Comparison of ENCODE assay signal across 14 cellular contexts in the genomic region with DNA sequence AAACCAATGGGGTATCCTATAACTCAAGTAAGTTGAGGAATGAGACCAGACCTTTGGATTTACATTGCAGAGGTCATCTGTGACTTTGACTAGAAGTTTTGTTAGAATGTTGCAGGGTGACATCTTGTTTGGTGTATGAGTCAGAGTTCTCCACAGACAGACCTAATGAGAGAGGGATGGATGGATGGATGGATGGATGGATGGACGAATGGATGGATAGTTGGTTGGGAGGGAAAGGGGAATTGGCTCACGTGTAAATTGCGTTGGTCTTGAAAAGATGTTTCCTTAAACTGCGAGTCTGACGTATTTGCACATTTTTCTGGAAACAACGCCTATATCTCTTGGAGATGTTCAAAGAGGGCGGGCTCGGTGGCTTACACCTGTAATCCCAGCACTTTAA. TPM values are rescaled to one million over a fixed set of nuclear protein-coding genes. Genes with fewer than 3 reads are reported as not detected.
DNase-seq lines count a peak whose midpoint lies in the region; ATAC-seq and TF ChIP-seq lines count a peak whose summit lies in the region.
"Had no signal": no experiment of that assay in that cellular context is flagged by ENCODE, and none has a peak within 500 bp of the region (broad histone marks: within the 10 kb centered on the region; RNA-seq: fewer than 3 reads in every experiment).

No MANE protein-coding gene starts in this region.

- no peak for TF ChIP-seq CTCF in glutamatergic neuron (IDR thresholded peaks at IDR 0.05; ENCODE audit: partially characterized antibody, unreplicated experiment)
- no peak for TF ChIP-seq CTCF in smooth muscle cell (IDR thresholded peaks at IDR 0.05; ENCODE audit: borderline replicate concordance, insufficient read depth, poor library complexity, severe bottlenecking)

- 92% methylated on average over 8 of the region's 8 CpGs for WGBS in smooth muscle cell (ENCODE audit: low lambda C conversion rate)

- ATAC-seq in T-helper 17 cell, result no peak
- ATAC-seq in HG02798 (IDR thresholded peaks at IDR 0.05; ENCODE audit: poor library complexity, unreplicated experiment), result no peak
- ATAC-seq in HG02759 (IDR thresholded peaks at IDR 0.05; ENCODE audit: unreplicated experiment), result no peak

- H3K27ac Mint-ChIP-seq in activated naive CD4-positive, alpha-beta T cell treated with anti-CD3 and anti-CD28 coated beads, Interleukin-2, amount 10 ng/mL, durations not matched to agents 7 days and 5 days, result peak overlapping the region; percentile 71
- peak overlapping the region; percentile 46 for H3K27ac Mint-ChIP-seq in T-helper 17 cell
- no peak overlapping the region for H3K27ac Mint-ChIP-seq in glutamatergic neuron (ENCODE audit: unreplicated experiment)

- H3K9ac ChIP-seq in smooth muscle cell (ENCODE audit: low read depth), result no peak overlapping the region

- H3K36me3 ChIP-seq in smooth muscle cell (ENCODE audit: low read depth), result no peaks in the 10 kb centered on the region

- DNase-seq in activated naive CD4-positive, alpha-beta T cell treated with anti-CD3 and anti-CD28 coated beads, Interleukin-2, amount 10 ng/mL, durations not matched to agents 7 days and 5 days, result no peak
- DNase-seq in activated naive CD4-positive, alpha-beta T cell treated with anti-CD3 and anti-CD28 coated beads, Interleukin-2, amount 50 U/mL, for 16 hours, result no peak
- DNase-seq in T-helper 17 cell (no peak), glutamatergic neuron (no peak), smooth muscle cell (lab: John Stamatoyannopoulos, UW; ENCODE audit: unreplicated experiment) (no peak)
- DNase-seq in stimulated activated CD8-positive, alpha-beta memory T cell treated with anti-CD3 and anti-CD28 coated beads, Interleukin-4, amount 100 ng/mL, for 48 hours, result no peak
- DNase-seq: activated CD4-positive, CD25-positive, alpha-beta regulatory T cell; effector CD8-positive, alpha-beta T cell; NCI-H2227 treated with DMSO at 0.1 percent for 48 hours; NK-92 treated with Interleukin-12 subunit alpha and Interleukin-12 subunit beta, amount 100 ng/mL, for 24 hours had no signal

- H2AFZ ChIP-seq in smooth muscle cell (ENCODE audit: low read depth), result peak overlapping the region; percentile 92

- H3K4me1 Mint-ChIP-seq in activated naive CD4-positive, alpha-beta T cell treated with anti-CD3 and anti-CD28 coated beads, Interleukin-2, amount 10 ng/mL, durations not matched to agents 7 days and 5 days, result peaks cover 25% of the 10 kb centered on the region
- H3K4me1 Mint-ChIP-seq in T-helper 17 cell, result peaks cover 19% of the 10 kb centered on the region
- peaks cover 6% of the 10 kb centered on the region for H3K4me1 Mint-ChIP-seq in glutamatergic neuron (ENCODE audit: low read depth, unreplicated experiment)

- H3K27ac ChIP-seq in smooth muscle cell (ENCODE audit: low read depth), result no peak overlapping the region

- H3K4me2 ChIP-seq in smooth muscle cell, result no peak overlapping the region

- H3K4me3 ChIP-seq in smooth muscle cell, result no peak overlapping the region
- H3K4me3 ChIP-seq: lung had no signal

- no peaks in the 10 kb centered on the region for H3K27me3 ChIP-seq in smooth muscle cell (ENCODE audit: low read depth)
- H3K27me3 ChIP-seq: heart right ventricle had no signal

- no peaks in the 10 kb centered on the region for H3K9me3 Mint-ChIP-seq in activated naive CD4-positive, alpha-beta T cell treated with anti-CD3 and anti-CD28 coated beads, Interleukin-2, amount 10 ng/mL, durations not matched to agents 7 days and 5 days
- peaks cover 6% of the 10 kb centered on the region for H3K9me3 Mint-ChIP-seq in glutamatergic neuron (ENCODE audit: unreplicated experiment)

- peaks cover 3% of the 10 kb centered on the region for H3K36me3 Mint-ChIP-seq in activated naive CD4-positive, alpha-beta T cell treated with anti-CD3 and anti-CD28 coated beads, Interleukin-2, amount 10 ng/mL, durations not matched to agents 7 days and 5 days
- no peaks in the 10 kb centered on the region for H3K36me3 Mint-ChIP-seq in T-helper 17 cell (ENCODE audit: low read depth)
- no peaks in the 10 kb centered on the region for H3K36me3 Mint-ChIP-seq in glutamatergic neuron (ENCODE audit: unreplicated experiment)

- H3K79me2 ChIP-seq in smooth muscle cell (ENCODE audit: low read depth), result peaks cover 12% of the 10 kb centered on the region

- peaks cover 4% of the 10 kb centered on the region for H3K27me3 Mint-ChIP-seq in activated naive CD4-positive, alpha-beta T cell treated with anti-CD3 and anti-CD28 coated beads, Interleukin-2, amount 10 ng/mL, durations not matched to agents 7 days and 5 days
- H3K27me3 Mint-ChIP-seq in T-helper 17 cell (no peaks in the 10 kb centered on the region), glutamatergic neuron (ENCODE audit: unreplicated experiment) (peaks cover 7% of the 10 kb centered on the region)

- CTCF ChIA-PET in activated naive CD4-positive, alpha-beta T cell treated with anti-CD3 and anti-CD28 coated beads, Interleukin-2, amount 10 ng/mL, durations not matched to agents 7 days and 5 days (lab: Charles Lee), result interaction anchor here (1.1 to 3.1 kb wide), 3 partner anchors 54 to 88 kb away, joined by 3 to 17 read pairs (median 6); a partner anchor contains a TSS

- H3K4me3 Mint-ChIP-seq in activated naive CD4-positive, alpha-beta T cell treated with anti-CD3 and anti-CD28 coated beads, Interleukin-2, amount 10 ng/mL, durations not matched to agents 7 days and 5 days, result no peak overlapping the region
- H3K4me3 Mint-ChIP-seq in T-helper 17 cell, result peak overlapping the region; percentile 95
- H3K4me3 Mint-ChIP-seq in glutamatergic neuron (ENCODE audit: unreplicated experiment), result peak overlapping the region; percentile 79

- no peaks in the 10 kb centered on the region for H3F3A ChIP-seq in smooth muscle cell (ENCODE audit: low read depth)

- no peaks in the 10 kb centered on the region for H3K9me3 ChIP-seq in T-helper 17 cell (ENCODE audit: control insufficient read depth, low read length, poor library complexity, severe bottlenecking)
- no peaks in the 10 kb centered on the region for H3K9me3 ChIP-seq in smooth muscle cell (replicated peaks; ENCODE audit: low read depth)
- H3K9me3 ChIP-seq: heart right ventricle had no signal

- no peaks in the 10 kb centered on the region for H4K20me1 ChIP-seq in smooth muscle cell (ENCODE audit: low read depth)

- no peaks in the 10 kb centered on the region for H3K4me1 ChIP-seq in smooth muscle cell (ENCODE audit: low read depth)

RNA-seq across cellular contexts. Expression of a gene that starts 1.0 kb away (rescaled TPM):
- 10 to 100 TPM in 1 of 2 donors, 1 to 10 TPM in 1; 9.7 to 10.2 TPM for total RNA-seq in T-helper 17 cell
- 17.0 TPM for total RNA-seq in glutamatergic neuron (ENCODE audit: unreplicated experiment)
- total RNA-seq in smooth muscle cell, result 13.3 and 19.0 TPM in 2 replicates
- polyA plus RNA-seq in smooth muscle cell, result 23.1 and 26.5 TPM in 2 replicates

RNA-seq across cellular contexts. Expression of a gene that starts 52.4 kb away (rescaled TPM):
- total RNA-seq in T-helper 17 cell, result 1 to 10 TPM in 1 of 2 donors, not detected in 1; 3.3 TPM
- total RNA-seq in glutamatergic neuron (ENCODE audit: unreplicated experiment), result 782 TPM
- 298 and 377 TPM in 2 replicates for total RNA-seq in smooth muscle cell
- polyA plus RNA-seq in smooth muscle cell, result 46.7 and 204 TPM in 2 replicates

Comparison
In these comparisons a context has a peak if more than half of its experiments do, and no peak if none do; other contexts are left out.
1. RNA of a gene that starts 52.4 kb away (total RNA-seq): 782 TPM in glutamatergic neuron (single experiment) and 298 to 377 TPM in smooth muscle cell; 3.3 TPM in T-helper 17 cell; every median in the first group is over 10 times any median in the second.